ENCODE assay signal across 22 cellular contexts in the genomic region with DNA sequence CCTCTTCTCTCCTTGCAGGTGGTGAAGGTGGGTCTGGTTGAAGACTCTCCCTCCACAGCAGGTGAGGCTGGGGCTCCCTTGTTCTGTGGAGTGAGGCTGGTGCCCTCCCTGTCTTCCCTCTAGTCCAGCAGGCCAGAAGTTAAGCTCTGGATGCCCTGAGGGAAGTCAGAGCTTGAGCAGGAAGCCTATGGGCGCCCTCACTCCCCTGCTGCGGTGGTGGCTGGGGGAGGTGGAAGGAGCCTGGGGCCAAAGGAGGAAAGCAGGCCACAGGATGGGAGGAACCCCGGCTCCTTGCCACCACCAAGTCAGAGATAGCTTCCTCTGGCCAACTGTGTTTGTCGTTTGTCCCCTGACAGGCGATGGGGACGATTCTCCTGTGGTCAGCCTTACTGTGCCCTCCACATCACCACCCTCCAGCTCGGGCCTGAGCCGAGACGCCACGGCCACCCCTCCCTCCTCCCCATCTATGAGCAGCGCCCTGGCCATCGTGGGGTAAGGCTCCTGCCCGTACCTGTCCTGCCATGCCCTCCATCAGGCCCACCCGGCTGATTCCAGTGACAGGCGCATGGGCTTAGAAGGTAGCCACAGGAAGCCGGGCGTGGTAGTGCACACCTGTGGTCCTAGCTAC. TPM values are rescaled to one million over a fixed set of nuclear protein-coding genes. Genes with fewer than 3 reads are reported as not detected.
"Had no signal": no experiment of that assay in that cellular context is flagged by ENCODE, and none has a peak within 500 bp of the region (broad histone marks: within the 10 kb centered on the region; RNA-seq: fewer than 3 reads in every experiment).

No MANE protein-coding gene starts in this region.

- H3K27ac Mint-ChIP-seq: nephron; T-helper 2 cell treated with Interferon-gamma antibody and Interleukin-4, amounts not matched to agents 5 μg/mL and 100 μg/mL, for 36 hours had no signal

- H3K4me3 Mint-ChIP-seq: activated naive CD4-positive, alpha-beta T cell treated with anti-CD3 and anti-CD28 coated beads, Interleukin-2, amount 50 U/mL, for 24 hours; activated T-cell treated with anti-CD3 and anti-CD28 coated beads, Interleukin-2, amount 50 U/mL, for 4 hours; nephron; stimulated activated naive B cell treated with anti-CD40 and anti-IgM and Interleukin-4, amounts not matched to agents 10 μg/mL and 1 μg/mL and 100 μg/mL, for 72 hours; T-helper 2 cell treated with Interferon-gamma antibody and Interleukin-4, amounts not matched to agents 5 μg/mL and 100 μg/mL, for 36 hours had no signal

- H3K9me3 ChIP-seq: esophagus muscularis mucosa, gastroesophageal sphincter, heart left ventricle, spleen, thoracic aorta had no signal

- H3K9me3 Mint-ChIP-seq: activated naive CD4-positive, alpha-beta T cell treated with anti-CD3 and anti-CD28 coated beads, Interleukin-2, amount 50 U/mL, for 24 hours; activated T-cell treated with anti-CD3 and anti-CD28 coated beads, Interleukin-2, amount 50 U/mL, for 4 hours; nephron; stimulated activated naive B cell treated with anti-CD40 and anti-IgM and Interleukin-4, amounts not matched to agents 10 μg/mL and 1 μg/mL and 100 μg/mL, for 72 hours; T-helper 2 cell treated with Interferon-gamma antibody and Interleukin-4, amounts not matched to agents 5 μg/mL and 100 μg/mL, for 36 hours had no signal

- DNase-seq: activated CD4-positive, alpha-beta T cell treated with anti-CD3 and anti-CD28 coated beads, Interleukin-2, amount 50 U/mL, for 4 hours; activated CD4-positive, CD25-positive, alpha-beta regulatory T cell treated with anti-CD3 and anti-CD28 coated beads, Interleukin-2, amount 50 U/mL, for 72 hours; activated effector memory CD4-positive, alpha-beta T cell treated with Interleukin-2 at 50 U/mL for 16 hours; activated T-cell treated with anti-CD3 and anti-CD28 coated beads, Interleukin-2, amount 50 U/mL, for 4 hours; dermis blood vessel endothelial cell; effector memory CD4-positive, alpha-beta T cell; heart left ventricle; occipital lobe; retina; spleen; stimulated activated CD4-positive, alpha-beta T cell treated with anti-CD3 and anti-CD28 coated beads, Interleukin-4, amount 100 ng/mL, for 4 hours; stimulated activated naive B cell treated with anti-CD40 and anti-IgM and Interleukin-4, amounts not matched to agents 10 μg/mL and 1 μg/mL and 100 μg/mL, for 72 hours had no signal

- ATAC-seq: activated T-cell treated with anti-CD3 and anti-CD28 coated beads, Interleukin-2, amount 50 U/mL, for 4 hours; gastroesophageal sphincter; heart left ventricle; stimulated activated naive B cell treated with anti-CD40 and anti-IgM and Interleukin-4, amounts not matched to agents 10 μg/mL and 1 μg/mL and 100 μg/mL, for 72 hours had no signal

- H3K27me3 Mint-ChIP-seq: activated naive CD4-positive, alpha-beta T cell treated with anti-CD3 and anti-CD28 coated beads, Interleukin-2, amount 50 U/mL, for 24 hours; stimulated activated naive B cell treated with anti-CD40 and anti-IgM and Interleukin-4, amounts not matched to agents 10 μg/mL and 1 μg/mL and 100 μg/mL, for 72 hours had no signal

- H3K27me3 ChIP-seq: cardiac muscle cell, esophagus muscularis mucosa, gastroesophageal sphincter, heart left ventricle, spleen had no signal

- H3K27ac ChIP-seq: cardiac muscle cell, esophagus muscularis mucosa, gastroesophageal sphincter, heart left ventricle, spleen, thoracic aorta had no signal

- H3K4me1 ChIP-seq: esophagus muscularis mucosa, gastroesophageal sphincter had no signal

- H3K4me3 ChIP-seq: cardiac muscle cell, esophagus muscularis mucosa, gastroesophageal sphincter, heart left ventricle, spleen, thoracic aorta had no signal

RNA-seq across cellular contexts. Expression of a gene that starts 39.1 kb away (rescaled TPM):
- total RNA-seq: dermis blood vessel endothelial cell, posterior vena cava, thoracic aorta had no signal

RNA-seq across cellular contexts. Expression of a gene that starts 52.8 kb away (rescaled TPM):
- total RNA-seq: dermis blood vessel endothelial cell, endothelial cell of umbilical vein, lower leg skin, posterior vena cava had no signal
- polyA plus RNA-seq: endothelial cell of umbilical vein had no signal
